ENCODE assay signal across 1 cellular context in genomic region chr18:12946549-12947354, GRCh38.
TF ChIP-seq lines count a peak whose summit lies in the region.

No MANE protein-coding gene starts in this region.

TF ChIP-seq in HepG2, 621 proteins besides CTCF, POLR2A, EP300 and RAD21 (continued from another document and continues in another):
- TF ChIP-seq ZNF557 (CRISPR knock-in tag; IDR thresholded peaks at IDR 0.05) (0 out of 2 replicates have a peak, but pooled peaks have one; percentile 41), SP5 (CRISPR knock-in tag; IDR thresholded peaks at IDR 0.05; ENCODE audit: borderline replicate concordance, low read depth) (no peak), SRSF1 (optimal IDR thresholded peaks at IDR 0.05; ENCODE audit: low read depth, low read length) (peak; percentile 54), ATF1 (CRISPR knock-in tag; IDR thresholded peaks at IDR 0.05) (peak; percentile 18; the same call in 1 of the 2 replicates), BCL6 (CRISPR knock-in tag; IDR thresholded peaks at IDR 0.05) (0 out of 2 replicates have a peak, but pooled peaks have one; percentile 12), SOX6 (IDR thresholded peaks at IDR 0.05) (no peak), SOX6 (CRISPR knock-in tag; IDR thresholded peaks at IDR 0.05) (peak; percentile 51; the same call in 1 of the 2 replicates), KDM3A (CRISPR knock-in tag; IDR thresholded peaks at IDR 0.05; ENCODE audit: low read depth) (0 out of 2 replicates have a peak, but pooled peaks have one; percentile 23), NKX3-1 (CRISPR knock-in tag; IDR thresholded peaks at IDR 0.05) (peak; percentile 66; the same call in 1 of the 2 replicates), CBX2 (IDR thresholded peaks at IDR 0.05; ENCODE audit: low read depth, low read length) (no peak), CBX2 (CRISPR knock-in tag; IDR thresholded peaks at IDR 0.05; ENCODE audit: low read depth) (no peak), ZNF556 (CRISPR knock-in tag; IDR thresholded peaks at IDR 0.05; ENCODE audit: borderline replicate concordance) (0 out of 2 replicates have a peak, but pooled peaks have one; percentile 48), HNF1A (IDR thresholded peaks at IDR 0.05; ENCODE audit: low read depth) (0 out of 2 replicates have a peak, but pooled peaks have one; percentile 11), HNF1A (CRISPR knock-in tag; IDR thresholded peaks at IDR 0.05; ENCODE audit: borderline replicate concordance) (no peak; the same call in 1 of the 2 replicates), SAP130 (CRISPR knock-in tag; IDR thresholded peaks at IDR 0.05; ENCODE audit: low read depth) (peak; percentile 36; the same call in 1 of the 2 replicates), NFKB2 (CRISPR knock-in tag; IDR thresholded peaks at IDR 0.05; ENCODE audit: borderline replicate concordance) (peak; percentile 57; the same call in 1 of the 2 replicates), ATF4 (CRISPR knock-in tag; IDR thresholded peaks at IDR 0.05) (peak in 1 of 2 experiments; percentile 66; a peak in 2 of 4 replicates), ZFX (CRISPR knock-in tag; IDR thresholded peaks at IDR 0.05; ENCODE audit: low read depth) (peak; percentile 50), FOXP4 (CRISPR knock-in tag; IDR thresholded peaks at IDR 0.05) (peak; percentile 49), GATAD2A (CRISPR knock-in tag; IDR thresholded peaks at IDR 0.05) (peak; percentile 21; the same call in 1 of the 2 replicates), TCF7 (IDR thresholded peaks at IDR 0.05; ENCODE audit: low read depth) (peak; percentile 14; the same call in 1 of the 2 replicates), ASH2L (IDR thresholded peaks at IDR 0.05; ENCODE audit: insufficient read length, low read depth, low read length) (peak; percentile 69), PRDM15 (CRISPR knock-in tag; IDR thresholded peaks at IDR 0.05) (0 out of 2 replicates have a peak, but pooled peaks have one; percentile 13), MEIS1 (CRISPR knock-in tag; IDR thresholded peaks at IDR 0.05; ENCODE audit: borderline replicate concordance) (peak; percentile 53), DZIP1 (CRISPR knock-in tag; IDR thresholded peaks at IDR 0.05) (no peak), LCORL (IDR thresholded peaks at IDR 0.05) (peak; percentile 83), LCORL (CRISPR knock-in tag; IDR thresholded peaks at IDR 0.05) (peak; percentile 82), MIER3 (CRISPR knock-in tag; IDR thresholded peaks at IDR 0.05; ENCODE audit: borderline replicate concordance) (no peak; the same call in 1 of the 2 replicates), ZNF331 (CRISPR knock-in tag; IDR thresholded peaks at IDR 0.05) (peak; percentile 40; the same call in 1 of the 2 replicates), ZNF670 (CRISPR knock-in tag; IDR thresholded peaks at IDR 0.05; ENCODE audit: borderline replicate concordance) (peak; percentile 82; the same call in 1 of the 2 replicates), ZNF609 (CRISPR knock-in tag; IDR thresholded peaks at IDR 0.05; ENCODE audit: borderline replicate concordance) (0 out of 2 replicates have a peak, but pooled peaks have one; percentile 52), SNAPC2 (CRISPR knock-in tag; IDR thresholded peaks at IDR 0.05) (no peak), ARID5B (CRISPR knock-in tag; IDR thresholded peaks at IDR 0.05) (peak; percentile 57), ZNF33A (CRISPR knock-in tag; IDR thresholded peaks at IDR 0.05; ENCODE audit: borderline replicate concordance) (peak; percentile 60; the same call in 1 of the 2 replicates)
